In the genomic region with DNA sequence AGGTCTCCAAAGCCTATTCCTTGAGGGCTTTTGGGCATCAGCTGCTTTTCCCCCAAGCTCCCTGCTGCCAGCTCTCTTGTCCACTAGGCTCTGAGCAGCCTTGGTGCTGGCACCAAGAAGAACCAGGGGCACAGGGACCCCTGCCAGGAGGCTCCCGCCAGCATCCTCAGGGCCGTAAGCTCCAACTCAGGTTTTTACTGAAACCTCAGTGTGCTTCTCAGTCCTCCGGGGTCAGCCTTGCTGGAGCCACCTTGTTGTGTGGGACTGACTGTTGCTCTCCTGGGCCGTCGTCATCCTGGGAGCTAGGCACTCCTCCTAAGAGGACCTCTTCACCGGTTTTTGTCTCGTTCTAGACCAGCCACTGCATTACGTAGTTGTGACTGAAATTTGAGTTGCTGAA, we compare ENCODE assay signal across 15 cellular contexts. TPM values are rescaled to one million over a fixed set of nuclear protein-coding genes. Genes with fewer than 3 reads are reported as not detected.
DNase-seq lines count a peak whose midpoint lies in the region; ATAC-seq, FAIRE-seq and TF ChIP-seq lines count a peak whose summit lies in the region.
"Had no signal": no experiment of that assay in that cellular context is flagged by ENCODE, and none has a peak within 500 bp of the region (broad histone marks: within the 10 kb centered on the region; RNA-seq: fewer than 3 reads in every experiment).

No MANE protein-coding gene starts in this region.

- peaks cover 78% of the 10 kb centered on the region for H3K36me3 Mint-ChIP-seq in activated T-helper 2 cell treated with anti-CD3 and anti-CD28 coated beads, Interferon-gamma antibody, Interleukin-2, Interleukin-4, amounts not matched to agents 10 μg/mL and 5 μg/mL and 100 μg/mL, durations not matched to agents 14 hours and 24 hours and 36 hours (ENCODE audit: low read depth)

- TF ChIP-seq POLR2A in H54 (IDR thresholded peaks at IDR 0.05; ENCODE audit: low read depth, low read length), result no peak

- no peak overlapping the region for H4K8ac ChIP-seq in mesendoderm (ENCODE audit: low read depth, low read length)

- no peak for ATAC-seq in aorta (ENCODE audit: low FRiP score)
- ATAC-seq in HG02973 (IDR thresholded peaks at IDR 0.05; ENCODE audit: unreplicated experiment), result no peak
- ATAC-seq: psoas muscle had no signal

- peaks cover 8% of the 10 kb centered on the region for H3K9me3 Mint-ChIP-seq in activated T-helper 2 cell treated with anti-CD3 and anti-CD28 coated beads, Interferon-gamma antibody, Interleukin-2, Interleukin-4, amounts not matched to agents 10 μg/mL and 5 μg/mL and 100 μg/mL, durations not matched to agents 14 hours and 24 hours and 36 hours

- H3K18ac ChIP-seq in mesendoderm (ENCODE audit: low read length), result no peak overlapping the region

- H3K4me3 ChIP-seq in right atrium auricular region, result no peak overlapping the region
- no peak overlapping the region for H3K4me3 ChIP-seq in mesendoderm (ENCODE audit: low read length)
- H3K4me3 ChIP-seq in aorta (ENCODE audit: low read length in 2 of 2), result no peak overlapping the region
- H3K4me3 ChIP-seq: esophagus squamous epithelium, psoas muscle had no signal

- peak overlapping the region; percentile 20 for H3K56ac ChIP-seq in mesendoderm (ENCODE audit: low read length)

- no CpG with 5 or more reads among the region's 8 CpGs for WGBS in mesendoderm (ENCODE audit: extremely low coverage, insufficient coverage, low lambda C conversion rate)
- WGBS in aorta, 2 donors, result 77 to 84% methylated on average over 8 of the region's 8 CpGs

- H3K36me3 ChIP-seq in right atrium auricular region (peaks cover 65% of the 10 kb centered on the region), mesendoderm (ENCODE audit: control insufficient read depth, insufficient read depth, low read length) (peaks cover 8% of the 10 kb centered on the region), aorta (ENCODE audit: control insufficient read depth in 1 of 2, insufficient read depth in 2 of 2, low read length in 1 of 2) (peaks cover 0 to 1% of the 10 kb centered on the region in 2 donors)

- intact Hi-C loops in cardiac septum (cut with DNase I) (no loop called here), aorta (cut with DNase I) (no loop called here)
- intact Hi-C loops in activated T-helper 2 cell treated with anti-CD3 and anti-CD28 coated beads, Interferon-gamma antibody, Interleukin-2, Interleukin-4, amounts not matched to agents 10 μg/mL and 5 μg/mL and 100 μg/mL, durations not matched to agents 14 hours and 24 hours and 36 hours (cut with micrococcal nuclease), result no loop called here

- no peak overlapping the region for H3K27ac ChIP-seq in right atrium auricular region
- no peak overlapping the region for H3K27ac ChIP-seq in mesendoderm (ENCODE audit: low read depth, low read length)
- H3K27ac ChIP-seq in aorta (ENCODE audit: low read depth in 1 of 2, low read length in 2 of 2), result no peak overlapping the region
- H3K27ac ChIP-seq: psoas muscle had no signal

- no peak overlapping the region for H2BK120ac ChIP-seq in mesendoderm (ENCODE audit: low read depth, low read length)

- peak overlapping the region; percentile 17 for H3K27ac Mint-ChIP-seq in activated T-helper 2 cell treated with anti-CD3 and anti-CD28 coated beads, Interferon-gamma antibody, Interleukin-2, Interleukin-4, amounts not matched to agents 10 μg/mL and 5 μg/mL and 100 μg/mL, durations not matched to agents 14 hours and 24 hours and 36 hours

- no peak for TF ChIP-seq CTCF in right atrium auricular region (IDR thresholded peaks at IDR 0.05)

- H3K27me3 Mint-ChIP-seq in activated T-helper 2 cell treated with anti-CD3 and anti-CD28 coated beads, Interferon-gamma antibody, Interleukin-2, Interleukin-4, amounts not matched to agents 10 μg/mL and 5 μg/mL and 100 μg/mL, durations not matched to agents 14 hours and 24 hours and 36 hours (ENCODE audit: low read depth), result no peaks in the 10 kb centered on the region

- H3K4me1 ChIP-seq in right atrium auricular region (peaks cover 0 to 10% of the 10 kb centered on the region in 2 donors), mesendoderm (ENCODE audit: control insufficient read depth, low read depth, low read length) (peaks cover 2% of the 10 kb centered on the region), aorta (ENCODE audit: control insufficient read depth in 1 of 2, insufficient read depth in 2 of 2, low read length in 2 of 2) (no peaks in the 10 kb centered on the region)
- H3K4me1 ChIP-seq: psoas muscle had no signal

- H3K4me3 Mint-ChIP-seq in activated T-helper 2 cell treated with anti-CD3 and anti-CD28 coated beads, Interferon-gamma antibody, Interleukin-2, Interleukin-4, amounts not matched to agents 10 μg/mL and 5 μg/mL and 100 μg/mL, durations not matched to agents 14 hours and 24 hours and 36 hours (ENCODE audit: low read depth), result no peak overlapping the region

- H3K9me3 ChIP-seq in right atrium auricular region (no peaks in the 10 kb centered on the region), aorta (ENCODE audit: control insufficient read depth, low read length) (no peaks in the 10 kb centered on the region)
- H3K9me3 ChIP-seq: esophagus squamous epithelium, psoas muscle had no signal

- H3K4ac ChIP-seq in mesendoderm (ENCODE audit: low read depth, low read length), result no peak overlapping the region

- H3K79me1 ChIP-seq in mesendoderm (ENCODE audit: low read length), result peaks cover 10% of the 10 kb centered on the region

- no peak overlapping the region for H2BK15ac ChIP-seq in mesendoderm (replicated peaks; ENCODE audit: low read depth)

- H2AK5ac ChIP-seq in mesendoderm (ENCODE audit: low read length), result no peak overlapping the region

- H4K5ac ChIP-seq in mesendoderm (ENCODE audit: low read length), result no peak overlapping the region

- no peak overlapping the region for H3K23ac ChIP-seq in mesendoderm (ENCODE audit: low read length)

- no peak for FAIRE-seq in H54 (lab: Jason Lieb, UNC)

- peaks cover 25% of the 10 kb centered on the region for H3K4me1 Mint-ChIP-seq in activated T-helper 2 cell treated with anti-CD3 and anti-CD28 coated beads, Interferon-gamma antibody, Interleukin-2, Interleukin-4, amounts not matched to agents 10 μg/mL and 5 μg/mL and 100 μg/mL, durations not matched to agents 14 hours and 24 hours and 36 hours (ENCODE audit: low read depth)

- peaks cover 3% of the 10 kb centered on the region for H3K79me2 ChIP-seq in mesendoderm (ENCODE audit: control insufficient read depth, insufficient read depth, low read length)

- no peak overlapping the region for H3K9ac ChIP-seq in mesendoderm (ENCODE audit: low read length)

- H3K27me3 ChIP-seq in right atrium auricular region, result no peaks in the 10 kb centered on the region
- H3K27me3 ChIP-seq in mesendoderm (ENCODE audit: insufficient read depth, low read length, poor library complexity), result no peaks in the 10 kb centered on the region
- H3K27me3 ChIP-seq in aorta (ENCODE audit: control insufficient read depth in 1 of 2, insufficient read depth in 2 of 2, low read length in 1 of 2), result no peaks in the 10 kb centered on the region
- H3K27me3 ChIP-seq: esophagus squamous epithelium had no signal

- DNase-seq in cardiac septum (ENCODE audit: low spot score) (peak; percentile 47), right atrium auricular region (ENCODE audit: low spot score) (no peak), mesendoderm (no peak), aorta (peak; percentile 21 to 50), T-helper 9 cell (no peak), H54 (ENCODE audit: insufficient read length, low spot score) (no peak)
- no peak for DNase-seq in activated T-helper 2 cell treated with anti-CD3 and anti-CD28 coated beads, Interferon-gamma antibody, Interleukin-2, Interleukin-4, amounts not matched to agents 10 μg/mL and 5 μg/mL and 100 μg/mL, durations not matched to agents 14 hours and 24 hours and 36 hours (ENCODE audit: low spot score)
- DNase-seq: esophagus squamous epithelium; GF-D8; IMR-90; NCI-H1105 treated with DMSO at 0.1 percent for 48 hours; NCI-H524; stimulated activated CD4-positive, alpha-beta T cell treated with anti-CD3 and anti-CD28 coated beads, Interleukin-1b, Interleukin-23, amount 100 ng/mL, for 48 hours had no signal

- no peak overlapping the region for H3K4me2 ChIP-seq in mesendoderm (ENCODE audit: low read length)

- no peak overlapping the region for H2BK5ac ChIP-seq in mesendoderm (ENCODE audit: low read length)

RNA-seq across cellular contexts. Expression of a gene that starts 38.9 kb away (rescaled TPM):
- total RNA-seq in cardiac septum (16.1 TPM), right atrium auricular region (10 to 100 TPM; 12.2 to 14.2 TPM), aorta (10 to 100 TPM; 15.0 to 15.5 TPM)
- 104 and 106 TPM in 2 replicates for total RNA-seq in activated T-helper 2 cell treated with anti-CD3 and anti-CD28 coated beads, Interferon-gamma antibody, Interleukin-2, Interleukin-4, amounts not matched to agents 10 μg/mL and 5 μg/mL and 100 μg/mL, durations not matched to agents 14 hours and 24 hours and 36 hours
- 61.2 TPM for polyA plus RNA-seq in mesendoderm (2013, experiment 1 of 2)
- polyA plus RNA-seq in mesendoderm (2013, experiment 2 of 2), result 60.6 TPM
- 1 to 10 TPM; 8.0 to 8.5 TPM for polyA plus RNA-seq in aorta

RNA-seq across cellular contexts. Expression of a gene that starts 39.1 kb away (rescaled TPM):
- total RNA-seq in cardiac septum (13.5 TPM), right atrium auricular region (1 to 10 TPM; 7.0 to 8.2 TPM), aorta (10 to 100 TPM in 1 of 2 donors, 1 to 10 TPM in 1; 3.6 to 10.3 TPM)
- 4.5 and 4.6 TPM in 2 replicates for total RNA-seq in activated T-helper 2 cell treated with anti-CD3 and anti-CD28 coated beads, Interferon-gamma antibody, Interleukin-2, Interleukin-4, amounts not matched to agents 10 μg/mL and 5 μg/mL and 100 μg/mL, durations not matched to agents 14 hours and 24 hours and 36 hours
- polyA plus RNA-seq in mesendoderm (2013, experiment 1 of 2), result 1.2 TPM
- 1.2 TPM for polyA plus RNA-seq in mesendoderm (2013, experiment 2 of 2)
- 10 to 100 TPM in 1 of 2 donors, 1 to 10 TPM in 1; 4.1 to 10.8 TPM for polyA plus RNA-seq in aorta

Comparison
In these comparisons a context has a peak if more than half of its experiments do, and no peak if none do; other contexts are left out.
1. DNase-seq: peak in cardiac septum (single experiment) and aorta (2 of 2); none in right atrium auricular region (single experiment), activated T-helper 2 cell treated with anti-CD3 and anti-CD28 coated beads, Interferon-gamma antibody, Interleukin-2, Interleukin-4, amounts not matched to agents 10 μg/mL and 5 μg/mL and 100 μg/mL, durations not matched to agents 14 hours and 24 hours and 36 hours (single experiment), mesendoderm (single experiment), T-helper 9 cell (single experiment) and H54 (single experiment).